ENCODE assay signal across 11 cellular contexts in genomic region chr13:32791545-32792172, GRCh38.
DNase-seq lines count a peak whose midpoint lies in the region; ATAC-seq, FAIRE-seq and TF ChIP-seq lines count a peak whose summit lies in the region.
"Had no signal": no experiment of that assay in that cellular context is flagged by ENCODE, and none has a peak within 500 bp of the region (broad histone marks: within the 10 kb centered on the region; RNA-seq: fewer than 3 reads in every experiment).

No MANE protein-coding gene starts in this region.

- POLR2A ChIA-PET in A549 (lab: Yijun Ruan, JAX): no interaction called here
- POLR2A ChIA-PET in activated CD4-positive, alpha-beta memory T cell treated with anti-CD3 and anti-CD28 coated beads for 36 hours (lab: Charles Lee): no interaction called here

- TF ChIP-seq POLR2A in A549 (IDR thresholded peaks at IDR 0.05; ENCODE audit: low read length): no peak
- TF ChIP-seq POLR2A in esophagus muscularis mucosa (IDR thresholded peaks at IDR 0.05; ENCODE audit: low read depth): no peak

- TF ChIP-seq CTCF in A549 (IDR thresholded peaks at IDR 0.05): no peak
- no peak for TF ChIP-seq CTCF in esophagus muscularis mucosa (IDR thresholded peaks at IDR 0.05)
- TF ChIP-seq CTCF in upper lobe of right lung (IDR thresholded peaks at IDR 0.05): no peak

- H3K4me3 ChIP-seq in A549 (no peak overlapping the region), esophagus muscularis mucosa (no peak overlapping the region), upper lobe of right lung (no peak overlapping the region)
- H3K4me3 ChIP-seq: dorsolateral prefrontal cortex had no signal

- no peak for FAIRE-seq in A549 (lab: Jason Lieb, UNC)

- no peak for TF ChIP-seq RAD21 in A549 (conservative IDR thresholded peaks at IDR 0.05 in 1 of 2, IDR thresholded peaks at IDR 0.05 in 1 of 2)

- peak overlapping the region; percentile 36 for H3K4me2 ChIP-seq in A549

- no peak overlapping the region for H3K27ac ChIP-seq in A549
- no peak overlapping the region for H3K27ac ChIP-seq in esophagus muscularis mucosa (replicated peaks in 1 of 4)
- no peak overlapping the region for H3K27ac ChIP-seq in upper lobe of right lung
- H3K27ac ChIP-seq: dorsolateral prefrontal cortex had no signal

- H3K4me1 ChIP-seq in A549 (peaks cover 12% of the 10 kb centered on the region; the same call in 2 of the 3 replicates), esophagus muscularis mucosa (no peaks in the 10 kb centered on the region), upper lobe of right lung (no peaks in the 10 kb centered on the region)

- DNase-seq in A549 (ENCODE audit: low read depth in 1 of 2, low spot score in 1 of 2) (peak; percentile 2 to 3), retina (no peak), esophagus muscularis mucosa (ENCODE audit: extremely low spot score) (no peak), upper lobe of right lung (no peak), cortex of kidney (lab: John Stamatoyannopoulos, UW) (no peak)
- DNase-seq in activated CD4-positive, alpha-beta memory T cell treated with anti-CD3 and anti-CD28 coated beads for 36 hours: peak; percentile 59
- DNase-seq: dorsolateral prefrontal cortex, naive B cell, substantia nigra had no signal

- intact Hi-C loops in activated CD4-positive, alpha-beta memory T cell treated with anti-CD3 and anti-CD28 coated beads for 36 hours (cut with micrococcal nuclease): loop anchor here (1.0 to 10.0 kb wide), 4 partner anchors 8 to 753 kb away; no protein-coding TSS in a partner anchor
- intact Hi-C loops in esophagus muscularis mucosa (cut with DNase I) (no loop called here), upper lobe of right lung (cut with DNase I) (no loop called here)

- H3K9me3 ChIP-seq in A549 (no peaks in the 10 kb centered on the region), esophagus muscularis mucosa (no peaks in the 10 kb centered on the region), upper lobe of right lung (no peaks in the 10 kb centered on the region)

- TF ChIP-seq EP300 in A549 (IDR thresholded peaks at IDR 0.05) (no peak), esophagus muscularis mucosa (IDR thresholded peaks at IDR 0.05) (no peak)

- no peaks in the 10 kb centered on the region for H3K9me3 Mint-ChIP-seq in activated CD4-positive, alpha-beta memory T cell treated with anti-CD3 and anti-CD28 coated beads for 36 hours
- H3K9me3 Mint-ChIP-seq: naive B cell had no signal

- H3K27me3 ChIP-seq in esophagus muscularis mucosa: no peaks in the 10 kb centered on the region
- H3K27me3 ChIP-seq in upper lobe of right lung: no peaks in the 10 kb centered on the region
- H3K27me3 ChIP-seq: dorsolateral prefrontal cortex had no signal

- WGBS in A549 (ENCODE audit: missing lambda C conversion rate): 52% methylated on average over 8 of the region's 8 CpGs
- 61% methylated on average over 8 of the region's 8 CpGs for WGBS in esophagus muscularis mucosa

- peaks cover 23% of the 10 kb centered on the region for H3K4me1 Mint-ChIP-seq in activated CD4-positive, alpha-beta memory T cell treated with anti-CD3 and anti-CD28 coated beads for 36 hours (ENCODE audit: low read depth)

- ATAC-seq in A549 (peak; percentile 54 to 64; a peak in 5 of 6 replicates), GM18867 (IDR thresholded peaks at IDR 0.05; ENCODE audit: unreplicated experiment) (peak; percentile 80), HG02938 (IDR thresholded peaks at IDR 0.05; ENCODE audit: unreplicated experiment) (peak; percentile 75), upper lobe of right lung (no peak)

- peaks cover 6% of the 10 kb centered on the region for H3K36me3 Mint-ChIP-seq in activated CD4-positive, alpha-beta memory T cell treated with anti-CD3 and anti-CD28 coated beads for 36 hours

- CTCF ChIA-PET in A549 (lab: Yijun Ruan, JAX): no interaction called here
- CTCF ChIA-PET in activated CD4-positive, alpha-beta memory T cell treated with anti-CD3 and anti-CD28 coated beads for 36 hours (lab: Charles Lee): no interaction called here

- H3K27me3 Mint-ChIP-seq in activated CD4-positive, alpha-beta memory T cell treated with anti-CD3 and anti-CD28 coated beads for 36 hours: no peaks in the 10 kb centered on the region
- H3K27me3 Mint-ChIP-seq: naive B cell had no signal

- H3K36me3 ChIP-seq in esophagus muscularis mucosa (peaks cover 0 to 4% (median 0%) of the 10 kb centered on the region in 4 donors), upper lobe of right lung (no peaks in the 10 kb centered on the region)

- no peak overlapping the region for H3K27ac Mint-ChIP-seq in activated CD4-positive, alpha-beta memory T cell treated with anti-CD3 and anti-CD28 coated beads for 36 hours

- H3K4me3 Mint-ChIP-seq in activated CD4-positive, alpha-beta memory T cell treated with anti-CD3 and anti-CD28 coated beads for 36 hours: no peak overlapping the region

TF ChIP-seq in A549, 52 proteins besides CTCF, POLR2A, EP300 and RAD21:
- TF ChIP-seq JUN (IDR thresholded peaks at IDR 0.05) (no peak), SMC3 (IDR thresholded peaks at IDR 0.05) (no peak), BHLHE40 (IDR thresholded peaks at IDR 0.05; ENCODE audit: low read depth, low read length) (no peak), JUNB (IDR thresholded peaks at IDR 0.05) (no peak), EHF (CRISPR knock-in tag; IDR thresholded peaks at IDR 0.05) (no peak)
TF ChIP-seq in A549: peak in this region for 0.

Comparison
In these comparisons a context has a peak if more than half of its experiments do, and no peak if none do; other contexts are left out.
1. DNase-seq: peak in A549 (2 of 2) and activated CD4-positive, alpha-beta memory T cell treated with anti-CD3 and anti-CD28 coated beads for 36 hours (single experiment); none in retina (single experiment), esophagus muscularis mucosa (single experiment), upper lobe of right lung (single experiment) and cortex of kidney (single experiment).